ENCODE assay signal across 19 cellular contexts in the genomic region with DNA sequence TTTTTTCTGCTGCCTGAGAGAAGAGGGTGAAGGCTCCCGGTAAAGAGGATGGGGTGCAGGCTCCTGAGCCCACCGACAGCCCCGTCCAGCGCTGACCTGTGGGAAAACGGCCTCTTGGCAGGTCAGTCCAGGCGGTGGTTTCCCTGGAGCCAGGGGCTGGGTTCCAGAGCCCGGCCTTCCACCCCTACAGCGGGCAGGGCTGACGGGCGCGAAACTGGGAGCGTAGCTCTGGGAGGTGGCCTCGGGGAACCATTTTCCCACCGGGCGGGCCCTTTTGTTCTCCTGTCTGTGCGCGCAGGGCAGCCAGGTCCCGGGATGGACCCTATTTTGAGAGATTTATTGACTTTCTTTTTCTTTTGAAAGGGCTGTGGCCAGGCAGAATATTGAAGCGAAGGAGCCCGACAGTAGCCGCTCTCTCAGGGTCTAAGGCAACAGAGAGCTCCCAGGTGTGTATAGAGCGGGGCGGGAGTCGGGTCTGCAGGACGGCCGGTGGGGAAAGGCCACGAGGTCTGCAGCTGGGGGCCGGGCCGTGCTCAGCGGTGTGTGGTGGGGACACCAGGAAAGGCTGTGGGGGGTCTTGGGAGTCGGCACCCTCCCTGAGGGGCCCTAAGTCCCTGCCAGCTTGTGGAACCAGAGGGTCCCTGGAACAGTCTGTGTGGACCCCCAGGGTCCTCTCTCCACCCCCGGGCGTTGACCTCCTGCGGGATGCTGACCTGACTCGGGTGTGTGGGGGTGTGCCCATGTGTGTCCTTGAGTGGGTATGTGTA.
"Had no signal": no experiment of that assay in that cellular context is flagged by ENCODE, and none has a peak within 500 bp of the region (broad histone marks: within the 10 kb centered on the region; RNA-seq: fewer than 3 reads in every experiment).

No MANE protein-coding gene starts in this region.

- H3K4me1 Mint-ChIP-seq: activated B cell treated with CpG ODN at 0.5 μM for 24 hours; activated CD4-positive, alpha-beta memory T cell treated with anti-CD3 and anti-CD28 coated beads, Interleukin-2, amount 10 ng/mL, durations not matched to agents 7 days and 5 days; activated naive CD8-positive, alpha-beta T cell treated with anti-CD3 and anti-CD28 coated beads for 36 hours; activated T-helper 17 cell treated with anti-CD3 and anti-CD28 coated beads, Interleukin-2, amount 50 U/mL, for 72 hours; T-cell had no signal

- H3K4me3 ChIP-seq: colonic mucosa, gastrocnemius medialis, left lung, prostate gland had no signal

- H3K36me3 ChIP-seq: colonic mucosa, gastrocnemius medialis, left lung, prostate gland, suprapubic skin, upper lobe of left lung had no signal

- H3K4me3 Mint-ChIP-seq: activated B cell treated with CpG ODN at 0.5 μM for 24 hours; activated CD4-positive, alpha-beta memory T cell treated with anti-CD3 and anti-CD28 coated beads, Interleukin-2, amount 10 ng/mL, durations not matched to agents 7 days and 5 days; activated CD8-positive, alpha-beta memory T cell treated with anti-CD3 and anti-CD28 coated beads, Interleukin-2, amount 10 ng/mL, durations not matched to agents 7 days and 5 days; activated naive CD8-positive, alpha-beta T cell treated with anti-CD3 and anti-CD28 coated beads for 36 hours; activated T-helper 17 cell treated with anti-CD3 and anti-CD28 coated beads, Interleukin-2, amount 50 U/mL, for 72 hours; central memory CD8-positive, alpha-beta T cell; T-cell had no signal

- H3K9me3 ChIP-seq: colonic mucosa, gastrocnemius medialis, left lung, prostate gland, suprapubic skin, upper lobe of left lung had no signal

- H3K4me1 ChIP-seq: gastrocnemius medialis had no signal

- H3K27ac Mint-ChIP-seq: activated B cell treated with CpG ODN at 0.5 μM for 24 hours; activated CD4-positive, alpha-beta memory T cell treated with anti-CD3 and anti-CD28 coated beads, Interleukin-2, amount 10 ng/mL, durations not matched to agents 7 days and 5 days; activated CD8-positive, alpha-beta memory T cell treated with anti-CD3 and anti-CD28 coated beads, Interleukin-2, amount 10 ng/mL, durations not matched to agents 7 days and 5 days; activated naive CD8-positive, alpha-beta T cell treated with anti-CD3 and anti-CD28 coated beads for 36 hours; activated T-helper 17 cell treated with anti-CD3 and anti-CD28 coated beads, Interleukin-2, amount 50 U/mL, for 72 hours; T-cell had no signal

- DNase-seq: activated B cell treated with CpG ODN at 0.5 μM for 24 hours; activated CD4-positive, alpha-beta memory T cell treated with anti-CD3 and anti-CD28 coated beads, Interleukin-2, amount 10 ng/mL, durations not matched to agents 7 days and 5 days; activated CD4-positive, alpha-beta T cell treated with anti-CD3 and anti-CD28 coated beads for 4 hours; activated CD8-positive, alpha-beta memory T cell treated with anti-CD3 and anti-CD28 coated beads, Interleukin-2, amount 10 ng/mL, durations not matched to agents 7 days and 5 days; activated naive CD4-positive, alpha-beta T cell; activated naive CD8-positive, alpha-beta T cell treated with anti-CD3 and anti-CD28 coated beads for 36 hours; colonic mucosa; erythroblast; gastrocnemius medialis; head of caudate nucleus; kidney; left lung; stimulated activated naive CD4-positive, alpha-beta T cell treated with Interleukin-2 at 50 U/mL for 16 hours; T-cell had no signal

- H3K36me3 Mint-ChIP-seq: activated CD8-positive, alpha-beta memory T cell treated with anti-CD3 and anti-CD28 coated beads, Interleukin-2, amount 10 ng/mL, durations not matched to agents 7 days and 5 days; activated naive CD8-positive, alpha-beta T cell treated with anti-CD3 and anti-CD28 coated beads for 36 hours; T-cell had no signal

- ATAC-seq: activated CD8-positive, alpha-beta memory T cell treated with anti-CD3 and anti-CD28 coated beads, Interleukin-2, amount 10 ng/mL, durations not matched to agents 7 days and 5 days; activated T-helper 17 cell treated with anti-CD3 and anti-CD28 coated beads, Interleukin-2, amount 50 U/mL, for 72 hours; gastrocnemius medialis had no signal

- H3K27me3 ChIP-seq: upper lobe of left lung had no signal

- H3K27ac ChIP-seq: colonic mucosa, gastrocnemius medialis, prostate gland had no signal

- H3K9me3 Mint-ChIP-seq: activated B cell treated with CpG ODN at 0.5 μM for 24 hours; activated CD4-positive, alpha-beta memory T cell treated with anti-CD3 and anti-CD28 coated beads, Interleukin-2, amount 10 ng/mL, durations not matched to agents 7 days and 5 days; activated naive CD8-positive, alpha-beta T cell treated with anti-CD3 and anti-CD28 coated beads for 36 hours; activated T-helper 17 cell treated with anti-CD3 and anti-CD28 coated beads, Interleukin-2, amount 50 U/mL, for 72 hours; central memory CD8-positive, alpha-beta T cell; T-cell had no signal
